8 cellular contexts compared by ENCODE assay signal in genomic region chr4:13627606-13628301, GRCh38. TPM values are rescaled to one million over a fixed set of nuclear protein-coding genes. Genes with fewer than 3 reads are reported as not detected.
A peak's percentile ranks its signal among the peaks of the same experiment; 100 is the strongest.
DNase-seq lines count a peak whose midpoint lies in the region; ATAC-seq and TF ChIP-seq lines count a peak whose summit lies in the region.

BOD1L1 (minus strand) TSS chr4:13627725; CDS start chr4:13627587, 138 bp downstream.

- H3K4me3 ChIP-seq in BE2C (ENCODE audit: low read depth, low read length) (peak within 1 kb of the TSS; percentile 98), colonic mucosa (peak within 1 kb of the TSS; percentile 93)

- H3K36me3 ChIP-seq in BE2C (no peaks in the 10 kb centered on the region), colonic mucosa (no peaks in the 10 kb centered on the region)

- DNase-seq in BE2C (peak; percentile 89), NCI-H460 (ENCODE audit: extremely low read depth, low read depth) (peak; percentile 70), colonic mucosa (peak; percentile 95), left kidney (ENCODE audit: low read depth, low spot score) (peak; percentile 96)
- peak; percentile 70 to 72 for DNase-seq in activated CD4-positive, alpha-beta T cell treated with anti-CD3 and anti-CD28 coated beads for 4 hours
- DNase-seq in stimulated activated CD4-positive, alpha-beta T cell treated with anti-CD3 and anti-CD28 coated beads, Interleukin-2, amount 100 ng/mL, for 24 hours = peak; percentile 79 to 84

- peak; percentile 94 for TF ChIP-seq POLR2A in GM19099 (IDR thresholded peaks at IDR 0.05; ENCODE audit: extremely low read depth, insufficient read length, low read depth)

- peak within 1 kb of the TSS; percentile 82 for H3K27ac ChIP-seq in colonic mucosa

- H3K4me1 ChIP-seq in BE2C (no peaks in the 10 kb centered on the region), colonic mucosa (peaks cover 4% of the 10 kb centered on the region)

- H3K9me3 ChIP-seq in BE2C (no peaks in the 10 kb centered on the region), colonic mucosa (no peaks in the 10 kb centered on the region)

- intact Hi-C loops in colonic mucosa (cut with DNase I) = no loop called here

- peak within 1 kb of the TSS; percentile 90 to 91 for H3K9ac ChIP-seq in colonic mucosa (ENCODE audit: low read depth in 2 of 2, low read length in 2 of 2)

- peak; percentile 61 for TF ChIP-seq CTCF in BE2C (IDR thresholded peaks at IDR 0.05; ENCODE audit: low read depth, low read length)
- TF ChIP-seq CTCF in colonic mucosa (IDR thresholded peaks at IDR 0.05) = no peak

- ATAC-seq in HG03432 (IDR thresholded peaks at IDR 0.05; ENCODE audit: unreplicated experiment) = peak; percentile 93

- H3K27me3 ChIP-seq in BE2C (no peaks in the 10 kb centered on the region), colonic mucosa (no peaks in the 10 kb centered on the region)

RNA-seq across cellular contexts. Expression of gene BOD1L1, which starts in this region (rescaled TPM):
- polyA plus RNA-seq in BE2C (2012; ENCODE audit: insufficient read depth, insufficient read length, low read depth) = 55.9 TPM
- total RNA-seq in NCI-H460 (2014; rRNA removed; shearing (Covaris generic)) = 12.3 and 14.3 TPM in 2 replicates
- 12.9 and 15.5 TPM in 2 replicates for polyA plus RNA-seq in NCI-H460 (2014; cell fraction: nucleus; rRNA removed)
- total RNA-seq in colonic mucosa = 10 to 100 TPM; 20.7 to 24.7 TPM

Comparison
In these comparisons a context has a peak if more than half of its experiments do, and no peak if none do; other contexts are left out.
1. Peak in every context shown above with its lines: DNase-seq, ATAC-seq, H3K4me3 ChIP-seq and H3K27ac ChIP-seq.